Comparison of ENCODE assay signal across 16 cellular contexts in the genomic region with DNA sequence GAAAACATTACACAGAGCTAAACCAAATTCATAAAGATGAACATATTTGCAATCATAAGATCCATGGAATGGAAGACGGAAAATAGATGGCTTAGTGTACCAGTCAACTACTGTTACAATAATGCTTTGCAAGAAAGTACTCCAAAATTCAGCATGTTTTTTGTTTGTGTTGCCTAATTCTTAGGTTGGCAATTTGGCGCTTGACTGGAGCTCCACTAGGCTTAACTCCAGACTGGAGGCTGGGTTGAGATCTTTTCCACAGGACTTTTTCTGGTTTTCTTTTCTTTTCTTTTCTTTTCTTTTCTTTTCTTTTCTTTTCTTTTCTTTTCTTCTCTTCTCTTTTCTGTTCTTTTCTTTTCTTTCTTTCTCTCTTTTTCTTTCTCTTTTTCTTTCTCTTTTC.
A peak's percentile ranks its signal among the peaks of the same experiment; 100 is the strongest.
DNase-seq lines count a peak whose midpoint lies in the region; ATAC-seq and TF ChIP-seq lines count a peak whose summit lies in the region.
"Had no signal": no experiment of that assay in that cellular context is flagged by ENCODE, and none has a peak within 500 bp of the region (broad histone marks: within the 10 kb centered on the region; RNA-seq: fewer than 3 reads in every experiment).

No MANE protein-coding gene starts in this region.

- no peaks in the 10 kb centered on the region for H3K9me3 ChIP-seq in uterus
- no peaks in the 10 kb centered on the region for H3K9me3 ChIP-seq in mucosa of descending colon
- H3K9me3 ChIP-seq: A549, Caco-2 had no signal

- H3K4me1 Mint-ChIP-seq in activated CD8-positive, alpha-beta T cell treated with anti-CD3 and anti-CD28 coated beads for 36 hours (ENCODE audit: low read depth), result no peaks in the 10 kb centered on the region
- H3K4me1 Mint-ChIP-seq in activated CD8-positive, alpha-beta T cell treated with anti-CD3 and anti-CD28 coated beads, Interleukin-2, amount 10 ng/mL, durations not matched to agents 7 days and 5 days (ENCODE audit: low read depth), result no peaks in the 10 kb centered on the region
- H3K4me1 Mint-ChIP-seq in nephron, result peaks cover 41% of the 10 kb centered on the region

- no peaks in the 10 kb centered on the region for H3K36me3 Mint-ChIP-seq in activated CD8-positive, alpha-beta T cell treated with anti-CD3 and anti-CD28 coated beads for 36 hours (ENCODE audit: low read depth)
- H3K36me3 Mint-ChIP-seq in activated CD8-positive, alpha-beta T cell treated with anti-CD3 and anti-CD28 coated beads, Interleukin-2, amount 10 ng/mL, durations not matched to agents 7 days and 5 days (ENCODE audit: low read depth), result no peaks in the 10 kb centered on the region
- H3K36me3 Mint-ChIP-seq in nephron (ENCODE audit: low read depth), result no peaks in the 10 kb centered on the region

- TF ChIP-seq CTCF in activated CD8-positive, alpha-beta T cell treated with anti-CD3 and anti-CD28 coated beads for 36 hours (IDR thresholded peaks at IDR 0.05), result peak; percentile 17
- TF ChIP-seq CTCF in nephron (IDR thresholded peaks at IDR 0.05; ENCODE audit: unreplicated experiment in 3 of 3), result no peak
- TF ChIP-seq CTCF in uterus (IDR thresholded peaks at IDR 0.05), result no peak
- no peak for TF ChIP-seq CTCF in mucosa of descending colon (IDR thresholded peaks at IDR 0.05)

- CTCF ChIA-PET in activated CD8-positive, alpha-beta T cell treated with anti-CD3 and anti-CD28 coated beads for 36 hours (lab: Charles Lee), result no interaction called here
- CTCF ChIA-PET in activated CD8-positive, alpha-beta T cell treated with anti-CD3 and anti-CD28 coated beads, Interleukin-2, amount 10 ng/mL, durations not matched to agents 7 days and 5 days (lab: Charles Lee), result no interaction called here

- H3K27me3 ChIP-seq in uterus, result no peaks in the 10 kb centered on the region

- no peak overlapping the region for H3K4me3 ChIP-seq in uterus
- H3K4me3 ChIP-seq in mucosa of descending colon, result no peak overlapping the region
- H3K4me3 ChIP-seq: A549, GM23338 had no signal

- no peaks in the 10 kb centered on the region for H3K4me1 ChIP-seq in uterus
- H3K4me1 ChIP-seq in mucosa of descending colon (ENCODE audit: low read depth), result no peaks in the 10 kb centered on the region
- H3K4me1 ChIP-seq: A549, Caco-2 had no signal

- no peak for TF ChIP-seq POLR2A in uterus (IDR thresholded peaks at IDR 0.05)

- H3K27ac ChIP-seq in uterus, result peak overlapping the region; percentile 47 to 49
- H3K27ac ChIP-seq: 22Rv1, A549, HL-60 had no signal

- intact Hi-C loops in activated CD8-positive, alpha-beta T cell treated with anti-CD3 and anti-CD28 coated beads for 36 hours (cut with micrococcal nuclease), result no loop called here
- intact Hi-C loops in uterus (cut with DNase I; ENCODE audit: low total_unique reads), result no loop called here
- intact Hi-C loops in posterior cingulate gyrus (cut with DNase I), result no loop called here
- intact Hi-C loops in mucosa of descending colon (cut with DNase I, micrococcal nuclease), result no loop called here

- no peak overlapping the region for H3K4me3 Mint-ChIP-seq in activated CD8-positive, alpha-beta T cell treated with anti-CD3 and anti-CD28 coated beads for 36 hours
- no peak overlapping the region for H3K4me3 Mint-ChIP-seq in activated CD8-positive, alpha-beta T cell treated with anti-CD3 and anti-CD28 coated beads, Interleukin-2, amount 10 ng/mL, durations not matched to agents 7 days and 5 days
- no peak overlapping the region for H3K4me3 Mint-ChIP-seq in nephron
- H3K4me3 Mint-ChIP-seq: CD4-positive, alpha-beta T cell; GM23338; HFFc6 had no signal

- H3K36me3 ChIP-seq in uterus (no peaks in the 10 kb centered on the region), mucosa of descending colon (ENCODE audit: low read depth) (no peaks in the 10 kb centered on the region)

- no peak for ATAC-seq in activated CD8-positive, alpha-beta T cell treated with anti-CD3 and anti-CD28 coated beads for 36 hours
- ATAC-seq in activated CD8-positive, alpha-beta T cell treated with anti-CD3 and anti-CD28 coated beads, Interleukin-2, amount 10 ng/mL, durations not matched to agents 7 days and 5 days, result no peak
- ATAC-seq in mucosa of descending colon, result no peak
- ATAC-seq: A549, GM23338 had no signal

- no peak for DNase-seq in activated CD8-positive, alpha-beta T cell treated with anti-CD3 and anti-CD28 coated beads for 36 hours
- DNase-seq in activated CD8-positive, alpha-beta T cell treated with anti-CD3 and anti-CD28 coated beads, Interleukin-2, amount 10 ng/mL, durations not matched to agents 7 days and 5 days, result no peak
- DNase-seq in uterus (no peak), epidermal melanocyte (ENCODE audit: insufficient read length, low spot score) (no peak), posterior cingulate gyrus (no peak), mucosa of descending colon (no peak)
- DNase-seq: AML-193; Caco-2; CD4-positive, alpha-beta T cell; HCEC 1CT; HFFc6 had no signal

- H3K9me3 Mint-ChIP-seq in activated CD8-positive, alpha-beta T cell treated with anti-CD3 and anti-CD28 coated beads for 36 hours, result no peaks in the 10 kb centered on the region
- peaks cover 4% of the 10 kb centered on the region for H3K9me3 Mint-ChIP-seq in activated CD8-positive, alpha-beta T cell treated with anti-CD3 and anti-CD28 coated beads, Interleukin-2, amount 10 ng/mL, durations not matched to agents 7 days and 5 days (ENCODE audit: insufficient read depth)
- no peaks in the 10 kb centered on the region for H3K9me3 Mint-ChIP-seq in nephron
- H3K9me3 Mint-ChIP-seq: GM23338 had no signal

- H3K27ac Mint-ChIP-seq in activated CD8-positive, alpha-beta T cell treated with anti-CD3 and anti-CD28 coated beads for 36 hours, result no peak overlapping the region
- H3K27ac Mint-ChIP-seq in activated CD8-positive, alpha-beta T cell treated with anti-CD3 and anti-CD28 coated beads, Interleukin-2, amount 10 ng/mL, durations not matched to agents 7 days and 5 days, result no peak overlapping the region
- H3K27ac Mint-ChIP-seq in nephron, result peak overlapping the region in 2 of 3 experiments; percentile 83 to 85
- H3K27ac Mint-ChIP-seq: CD4-positive, alpha-beta T cell; GM23338; HFFc6 had no signal

- POLR2A ChIA-PET in activated CD8-positive, alpha-beta T cell treated with anti-CD3 and anti-CD28 coated beads for 36 hours (lab: Charles Lee), result no interaction called here
- POLR2A ChIA-PET in activated CD8-positive, alpha-beta T cell treated with anti-CD3 and anti-CD28 coated beads, Interleukin-2, amount 10 ng/mL, durations not matched to agents 7 days and 5 days (lab: Charles Lee), result no interaction called here

- H3K27me3 Mint-ChIP-seq in activated CD8-positive, alpha-beta T cell treated with anti-CD3 and anti-CD28 coated beads for 36 hours, result no peaks in the 10 kb centered on the region
- H3K27me3 Mint-ChIP-seq in activated CD8-positive, alpha-beta T cell treated with anti-CD3 and anti-CD28 coated beads, Interleukin-2, amount 10 ng/mL, durations not matched to agents 7 days and 5 days (ENCODE audit: low read depth), result no peaks in the 10 kb centered on the region
- H3K27me3 Mint-ChIP-seq in nephron (ENCODE audit: low read depth), result peaks cover 6% of the 10 kb centered on the region
- H3K27me3 Mint-ChIP-seq: CD4-positive, alpha-beta T cell had no signal

Comparison
In these comparisons a context has a peak if more than half of its experiments do, and no peak if none do; other contexts are left out.
1. H3K27ac Mint-ChIP-seq: peak in nephron (2 of 3); none in activated CD8-positive, alpha-beta T cell treated with anti-CD3 and anti-CD28 coated beads for 36 hours (single experiment) and activated CD8-positive, alpha-beta T cell treated with anti-CD3 and anti-CD28 coated beads, Interleukin-2, amount 10 ng/mL, durations not matched to agents 7 days and 5 days (single experiment).